ENCODE assay signal across 2 cellular contexts in the genomic region with DNA sequence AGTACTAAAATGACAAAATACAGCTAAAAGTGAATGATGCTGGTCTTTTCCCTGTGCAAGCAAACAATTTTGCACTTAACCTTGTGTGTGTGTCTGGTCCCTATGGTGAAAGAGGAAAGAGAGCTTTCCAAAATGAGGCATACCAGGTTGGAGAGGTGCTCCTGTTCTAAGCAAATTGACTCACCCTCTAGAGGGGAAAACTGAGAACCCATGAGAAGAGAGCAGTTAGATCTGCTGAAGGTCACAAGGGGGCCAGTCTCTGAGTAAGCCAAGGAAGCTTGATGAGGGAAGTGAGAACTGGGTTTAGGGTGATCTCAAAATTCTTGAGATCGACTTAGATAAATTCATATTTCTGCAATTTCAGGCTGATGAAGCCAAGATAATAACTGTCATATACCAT.
TF ChIP-seq lines count a peak whose summit lies in the region.

No MANE protein-coding gene starts in this region.

TF ChIP-seq in GM23338, 12 proteins besides CTCF, POLR2A, EP300 and RAD21 (continued from another document):
- TF ChIP-seq, protein P1, sequence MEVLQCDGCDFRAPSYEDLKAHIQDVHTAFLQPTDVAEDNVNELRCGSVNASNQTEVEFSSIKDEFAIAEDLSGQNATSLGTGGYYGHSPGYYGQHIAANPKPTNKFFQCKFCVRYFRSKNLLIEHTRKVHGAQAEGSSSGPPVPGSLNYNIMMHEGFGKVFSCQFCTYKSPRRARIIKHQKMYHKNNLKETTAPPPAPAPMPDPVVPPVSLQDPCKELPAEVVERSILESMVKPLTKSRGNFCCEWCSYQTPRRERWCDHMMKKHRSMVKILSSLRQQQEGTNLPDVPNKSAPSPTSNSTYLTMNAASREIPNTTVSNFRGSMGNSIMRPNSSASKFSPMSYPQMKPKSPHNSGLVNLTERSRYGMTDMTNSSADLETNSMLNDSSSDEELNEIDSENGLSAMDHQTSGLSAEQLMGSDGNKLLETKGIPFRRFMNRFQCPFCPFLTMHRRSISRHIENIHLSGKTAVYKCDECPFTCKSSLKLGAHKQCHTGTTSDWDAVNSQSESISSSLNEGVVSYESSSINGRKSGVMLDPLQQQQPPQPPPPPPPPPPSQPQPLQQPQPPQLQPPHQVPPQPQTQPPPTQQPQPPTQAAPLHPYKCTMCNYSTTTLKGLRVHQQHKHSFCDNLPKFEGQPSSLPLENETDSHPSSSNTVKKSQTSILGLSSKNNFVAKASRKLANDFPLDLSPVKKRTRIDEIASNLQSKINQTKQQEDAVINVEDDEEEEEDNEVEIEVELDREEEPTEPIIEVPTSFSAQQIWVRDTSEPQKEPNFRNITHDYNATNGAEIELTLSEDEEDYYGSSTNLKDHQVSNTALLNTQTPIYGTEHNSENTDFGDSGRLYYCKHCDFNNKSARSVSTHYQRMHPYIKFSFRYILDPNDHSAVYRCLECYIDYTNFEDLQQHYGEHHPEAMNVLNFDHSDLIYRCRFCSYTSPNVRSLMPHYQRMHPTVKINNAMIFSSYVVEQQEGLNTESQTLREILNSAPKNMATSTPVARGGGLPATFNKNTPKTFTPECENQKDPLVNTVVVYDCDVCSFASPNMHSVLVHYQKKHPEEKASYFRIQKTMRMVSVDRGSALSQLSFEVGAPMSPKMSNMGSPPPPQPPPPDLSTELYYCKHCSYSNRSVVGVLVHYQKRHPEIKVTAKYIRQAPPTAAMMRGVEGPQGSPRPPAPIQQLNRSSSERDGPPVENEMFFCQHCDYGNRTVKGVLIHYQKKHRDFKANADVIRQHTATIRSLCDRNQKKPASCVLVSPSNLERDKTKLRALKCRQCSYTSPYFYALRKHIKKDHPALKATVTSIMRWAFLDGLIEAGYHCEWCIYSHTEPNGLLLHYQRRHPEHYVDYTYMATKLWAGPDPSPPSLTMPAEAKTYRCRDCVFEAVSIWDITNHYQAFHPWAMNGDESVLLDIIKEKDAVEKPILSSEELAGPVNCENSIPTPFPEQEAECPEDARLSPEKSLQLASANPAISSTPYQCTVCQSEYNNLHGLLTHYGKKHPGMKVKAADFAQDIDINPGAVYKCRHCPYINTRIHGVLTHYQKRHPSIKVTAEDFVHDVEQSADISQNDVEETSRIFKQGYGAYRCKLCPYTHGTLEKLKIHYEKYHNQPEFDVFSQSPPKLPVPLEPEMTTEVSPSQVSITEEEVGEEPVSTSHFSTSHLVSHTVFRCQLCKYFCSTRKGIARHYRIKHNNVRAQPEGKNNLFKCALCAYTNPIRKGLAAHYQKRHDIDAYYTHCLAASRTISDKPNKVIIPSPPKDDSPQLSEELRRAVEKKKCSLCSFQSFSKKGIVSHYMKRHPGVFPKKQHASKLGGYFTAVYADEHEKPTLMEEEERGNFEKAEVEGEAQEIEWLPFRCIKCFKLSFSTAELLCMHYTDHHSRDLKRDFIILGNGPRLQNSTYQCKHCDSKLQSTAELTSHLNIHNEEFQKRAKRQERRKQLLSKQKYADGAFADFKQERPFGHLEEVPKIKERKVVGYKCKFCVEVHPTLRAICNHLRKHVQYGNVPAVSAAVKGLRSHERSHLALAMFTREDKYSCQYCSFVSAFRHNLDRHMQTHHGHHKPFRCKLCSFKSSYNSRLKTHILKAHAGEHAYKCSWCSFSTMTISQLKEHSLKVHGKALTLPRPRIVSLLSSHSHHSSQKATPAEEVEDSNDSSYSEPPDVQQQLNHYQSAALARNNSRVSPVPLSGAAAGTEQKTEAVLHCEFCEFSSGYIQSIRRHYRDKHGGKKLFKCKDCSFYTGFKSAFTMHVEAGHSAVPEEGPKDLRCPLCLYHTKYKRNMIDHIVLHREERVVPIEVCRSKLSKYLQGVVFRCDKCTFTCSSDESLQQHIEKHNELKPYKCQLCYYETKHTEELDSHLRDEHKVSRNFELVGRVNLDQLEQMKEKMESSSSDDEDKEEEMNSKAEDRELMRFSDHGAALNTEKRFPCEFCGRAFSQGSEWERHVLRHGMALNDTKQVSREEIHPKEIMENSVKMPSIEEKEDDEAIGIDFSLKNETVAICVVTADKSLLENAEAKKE (CRISPR knock-in tag; IDR thresholded peaks at IDR 0.05): 0 out of 2 replicates have a peak, but pooled peaks have one; percentile 31
- no peak for TF ChIP-seq EZH2phosphoT487 (IDR thresholded peaks at IDR 0.05; ENCODE audit: unreplicated experiment)

TF ChIP-seq in WTC11, 78 proteins besides CTCF, POLR2A, EP300 and RAD21 (continued from another document):
- TF ChIP-seq, protein P2, sequence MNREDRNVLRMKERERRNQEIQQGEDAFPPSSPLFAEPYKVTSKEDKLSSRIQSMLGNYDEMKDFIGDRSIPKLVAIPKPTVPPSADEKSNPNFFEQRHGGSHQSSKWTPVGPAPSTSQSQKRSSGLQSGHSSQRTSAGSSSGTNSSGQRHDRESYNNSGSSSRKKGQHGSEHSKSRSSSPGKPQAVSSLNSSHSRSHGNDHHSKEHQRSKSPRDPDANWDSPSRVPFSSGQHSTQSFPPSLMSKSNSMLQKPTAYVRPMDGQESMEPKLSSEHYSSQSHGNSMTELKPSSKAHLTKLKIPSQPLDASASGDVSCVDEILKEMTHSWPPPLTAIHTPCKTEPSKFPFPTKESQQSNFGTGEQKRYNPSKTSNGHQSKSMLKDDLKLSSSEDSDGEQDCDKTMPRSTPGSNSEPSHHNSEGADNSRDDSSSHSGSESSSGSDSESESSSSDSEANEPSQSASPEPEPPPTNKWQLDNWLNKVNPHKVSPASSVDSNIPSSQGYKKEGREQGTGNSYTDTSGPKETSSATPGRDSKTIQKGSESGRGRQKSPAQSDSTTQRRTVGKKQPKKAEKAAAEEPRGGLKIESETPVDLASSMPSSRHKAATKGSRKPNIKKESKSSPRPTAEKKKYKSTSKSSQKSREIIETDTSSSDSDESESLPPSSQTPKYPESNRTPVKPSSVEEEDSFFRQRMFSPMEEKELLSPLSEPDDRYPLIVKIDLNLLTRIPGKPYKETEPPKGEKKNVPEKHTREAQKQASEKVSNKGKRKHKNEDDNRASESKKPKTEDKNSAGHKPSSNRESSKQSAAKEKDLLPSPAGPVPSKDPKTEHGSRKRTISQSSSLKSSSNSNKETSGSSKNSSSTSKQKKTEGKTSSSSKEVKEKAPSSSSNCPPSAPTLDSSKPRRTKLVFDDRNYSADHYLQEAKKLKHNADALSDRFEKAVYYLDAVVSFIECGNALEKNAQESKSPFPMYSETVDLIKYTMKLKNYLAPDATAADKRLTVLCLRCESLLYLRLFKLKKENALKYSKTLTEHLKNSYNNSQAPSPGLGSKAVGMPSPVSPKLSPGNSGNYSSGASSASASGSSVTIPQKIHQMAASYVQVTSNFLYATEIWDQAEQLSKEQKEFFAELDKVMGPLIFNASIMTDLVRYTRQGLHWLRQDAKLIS (CRISPR knock-in tag; IDR thresholded peaks at IDR 0.05; ENCODE audit: borderline replicate concordance): no peak
- TF ChIP-seq PRRX2 (CRISPR knock-in tag; IDR thresholded peaks at IDR 0.05): no peak
- TF ChIP-seq ZNF263 (CRISPR knock-in tag; IDR thresholded peaks at IDR 0.05; ENCODE audit: low read depth): no peak
- TF ChIP-seq, protein P3, sequence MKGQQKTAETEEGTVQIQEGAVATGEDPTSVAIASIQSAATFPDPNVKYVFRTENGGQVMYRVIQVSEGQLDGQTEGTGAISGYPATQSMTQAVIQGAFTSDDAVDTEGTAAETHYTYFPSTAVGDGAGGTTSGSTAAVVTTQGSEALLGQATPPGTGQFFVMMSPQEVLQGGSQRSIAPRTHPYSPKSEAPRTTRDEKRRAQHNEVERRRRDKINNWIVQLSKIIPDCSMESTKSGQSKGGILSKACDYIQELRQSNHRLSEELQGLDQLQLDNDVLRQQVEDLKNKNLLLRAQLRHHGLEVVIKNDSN (CRISPR knock-in tag; IDR thresholded peaks at IDR 0.05): no peak
- no peak for TF ChIP-seq TEAD4 (CRISPR knock-in tag; IDR thresholded peaks at IDR 0.05)
- TF ChIP-seq TP53 (CRISPR knock-in tag; IDR thresholded peaks at IDR 0.05): no peak
- no peak for TF ChIP-seq JUN (CRISPR knock-in tag; IDR thresholded peaks at IDR 0.05)
- TF ChIP-seq, protein P4, sequence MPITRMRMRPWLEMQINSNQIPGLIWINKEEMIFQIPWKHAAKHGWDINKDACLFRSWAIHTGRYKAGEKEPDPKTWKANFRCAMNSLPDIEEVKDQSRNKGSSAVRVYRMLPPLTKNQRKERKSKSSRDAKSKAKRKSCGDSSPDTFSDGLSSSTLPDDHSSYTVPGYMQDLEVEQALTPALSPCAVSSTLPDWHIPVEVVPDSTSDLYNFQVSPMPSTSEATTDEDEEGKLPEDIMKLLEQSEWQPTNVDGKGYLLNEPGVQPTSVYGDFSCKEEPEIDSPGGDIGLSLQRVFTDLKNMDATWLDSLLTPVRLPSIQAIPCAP (CRISPR knock-in tag; IDR thresholded peaks at IDR 0.05): no peak
- TF ChIP-seq ESRRA (CRISPR knock-in tag; IDR thresholded peaks at IDR 0.05; ENCODE audit: borderline replicate concordance): no peak
- TF ChIP-seq CREM (CRISPR knock-in tag; IDR thresholded peaks at IDR 0.05): no peak
- TF ChIP-seq ZNF317 (CRISPR knock-in tag; IDR thresholded peaks at IDR 0.05; ENCODE audit: borderline replicate concordance, low read depth): no peak
- no peak for TF ChIP-seq FOXP1 (CRISPR knock-in tag; IDR thresholded peaks at IDR 0.05; ENCODE audit: borderline replicate concordance)
- TF ChIP-seq, protein P5, sequence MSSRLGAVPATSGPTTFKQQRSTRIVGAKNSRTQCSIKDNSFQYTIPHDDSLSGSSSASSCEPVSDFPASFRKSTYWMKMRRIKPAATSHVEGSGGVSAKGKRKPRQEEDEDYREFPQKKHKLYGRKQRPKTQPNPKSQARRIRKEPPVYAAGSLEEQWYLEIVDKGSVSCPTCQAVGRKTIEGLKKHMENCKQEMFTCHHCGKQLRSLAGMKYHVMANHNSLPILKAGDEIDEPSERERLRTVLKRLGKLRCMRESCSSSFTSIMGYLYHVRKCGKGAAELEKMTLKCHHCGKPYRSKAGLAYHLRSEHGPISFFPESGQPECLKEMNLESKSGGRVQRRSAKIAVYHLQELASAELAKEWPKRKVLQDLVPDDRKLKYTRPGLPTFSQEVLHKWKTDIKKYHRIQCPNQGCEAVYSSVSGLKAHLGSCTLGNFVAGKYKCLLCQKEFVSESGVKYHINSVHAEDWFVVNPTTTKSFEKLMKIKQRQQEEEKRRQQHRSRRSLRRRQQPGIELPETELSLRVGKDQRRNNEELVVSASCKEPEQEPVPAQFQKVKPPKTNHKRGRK (CRISPR knock-in tag; IDR thresholded peaks at IDR 0.05; ENCODE audit: borderline replicate concordance): no peak
- no peak for TF ChIP-seq JAZF1 (CRISPR knock-in tag; IDR thresholded peaks at IDR 0.05)
- no peak for TF ChIP-seq ZNF671 (CRISPR knock-in tag; IDR thresholded peaks at IDR 0.05)
- no peak for TF ChIP-seq ZNF416 (CRISPR knock-in tag; IDR thresholded peaks at IDR 0.05)
- TF ChIP-seq, protein P6, sequence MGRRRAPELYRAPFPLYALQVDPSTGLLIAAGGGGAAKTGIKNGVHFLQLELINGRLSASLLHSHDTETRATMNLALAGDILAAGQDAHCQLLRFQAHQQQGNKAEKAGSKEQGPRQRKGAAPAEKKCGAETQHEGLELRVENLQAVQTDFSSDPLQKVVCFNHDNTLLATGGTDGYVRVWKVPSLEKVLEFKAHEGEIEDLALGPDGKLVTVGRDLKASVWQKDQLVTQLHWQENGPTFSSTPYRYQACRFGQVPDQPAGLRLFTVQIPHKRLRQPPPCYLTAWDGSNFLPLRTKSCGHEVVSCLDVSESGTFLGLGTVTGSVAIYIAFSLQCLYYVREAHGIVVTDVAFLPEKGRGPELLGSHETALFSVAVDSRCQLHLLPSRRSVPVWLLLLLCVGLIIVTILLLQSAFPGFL (CRISPR knock-in tag; IDR thresholded peaks at IDR 0.05; ENCODE audit: borderline replicate concordance): no peak
